ENCODE assay signal across 27 cellular contexts in the genomic region with DNA sequence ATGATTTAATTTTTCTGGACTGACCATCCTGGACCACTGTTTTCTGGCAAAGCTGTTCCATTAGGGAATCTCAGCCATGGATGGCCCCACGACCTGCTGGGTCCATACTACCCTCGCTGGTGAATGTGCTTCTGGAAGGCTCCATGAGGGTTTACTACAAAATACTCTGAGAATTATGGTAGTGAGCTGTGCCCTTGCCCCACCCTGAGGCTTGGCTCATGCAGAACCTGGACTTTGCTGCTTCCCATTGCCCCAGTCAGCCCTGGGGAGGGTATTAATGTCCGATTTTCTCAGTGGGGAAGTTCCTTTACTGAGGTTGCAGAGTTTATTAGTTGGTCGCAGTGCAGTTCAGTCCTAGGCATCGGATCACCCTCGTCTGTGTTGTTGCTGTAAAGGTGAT.
"Had no signal": no experiment of that assay in that cellular context is flagged by ENCODE, and none has a peak within 500 bp of the region (broad histone marks: within the 10 kb centered on the region; RNA-seq: fewer than 3 reads in every experiment).

No MANE protein-coding gene starts in this region.

- H3K27me3 ChIP-seq: ovary, sigmoid colon, testis, transverse colon, uterus had no signal

- DNase-seq: activated CD4-positive, alpha-beta T cell treated with anti-CD3 and anti-CD28 coated beads for 48 hours; activated CD4-positive, alpha-beta T cell treated with anti-CD3 and anti-CD28 coated beads, Interleukin-2, amount 50 U/mL, for 48 hours; activated gamma-delta T cell treated with Interleukin-2 at 50 U/mL for 16 hours; activated naive CD4-positive, alpha-beta T cell treated with anti-CD3 and anti-CD28 coated beads, Interleukin-2, amount 50 U/mL, for 16 hours; amniotic stem cell; dermis blood vessel endothelial cell; effector CD8-positive, alpha-beta T cell; heart left ventricle; left ventricle myocardium superior; naive B cell; nephron progenitor cell; ovary; sigmoid colon; stimulated activated CD4-positive, alpha-beta T cell treated with anti-CD3 and anti-CD28 coated beads, Interleukin-15, amount 100 ng/mL, for 24 hours; stimulated activated CD4-positive, alpha-beta T cell treated with anti-CD3 and anti-CD28 coated beads, Interleukin-2, amount 100 ng/mL, for 24 hours; stimulated activated naive CD4-positive, alpha-beta T cell treated with Interleukin-2 at 50 U/mL for 16 hours; T-helper 17 cell; T1000; testis; transverse colon; uterus; WERI-Rb-1 had no signal

- H3K4me1 ChIP-seq: breast epithelium, gastroesophageal sphincter, heart left ventricle, sigmoid colon, testis, transverse colon, uterus had no signal

- H3K36me3 ChIP-seq: breast epithelium, gastroesophageal sphincter, heart left ventricle, ovary, sigmoid colon, transverse colon, uterus, WERI-Rb-1 had no signal

- ATAC-seq: activated CD4-positive, CD25-positive, alpha-beta regulatory T cell treated with anti-CD3 and anti-CD28 coated beads, Interleukin-2, amount 50 U/mL, for 24 hours; gastroesophageal sphincter; heart left ventricle; left ventricle myocardium superior; T-helper 17 cell had no signal

- H3K4me3 ChIP-seq: breast epithelium, gastroesophageal sphincter, heart left ventricle, ovary, sigmoid colon, SK-N-MC, smooth muscle cell, testis, transverse colon, uterus had no signal

- H3K27ac ChIP-seq: breast epithelium, gastroesophageal sphincter, heart left ventricle, ovary, sigmoid colon, SK-N-MC, testis, transverse colon, uterus, WERI-Rb-1 had no signal

- H3K9me3 ChIP-seq: gastroesophageal sphincter, heart left ventricle, ovary, sigmoid colon, testis, transverse colon, uterus had no signal
